Comparison of ENCODE assay signal across 8 cellular contexts in the genomic region with DNA sequence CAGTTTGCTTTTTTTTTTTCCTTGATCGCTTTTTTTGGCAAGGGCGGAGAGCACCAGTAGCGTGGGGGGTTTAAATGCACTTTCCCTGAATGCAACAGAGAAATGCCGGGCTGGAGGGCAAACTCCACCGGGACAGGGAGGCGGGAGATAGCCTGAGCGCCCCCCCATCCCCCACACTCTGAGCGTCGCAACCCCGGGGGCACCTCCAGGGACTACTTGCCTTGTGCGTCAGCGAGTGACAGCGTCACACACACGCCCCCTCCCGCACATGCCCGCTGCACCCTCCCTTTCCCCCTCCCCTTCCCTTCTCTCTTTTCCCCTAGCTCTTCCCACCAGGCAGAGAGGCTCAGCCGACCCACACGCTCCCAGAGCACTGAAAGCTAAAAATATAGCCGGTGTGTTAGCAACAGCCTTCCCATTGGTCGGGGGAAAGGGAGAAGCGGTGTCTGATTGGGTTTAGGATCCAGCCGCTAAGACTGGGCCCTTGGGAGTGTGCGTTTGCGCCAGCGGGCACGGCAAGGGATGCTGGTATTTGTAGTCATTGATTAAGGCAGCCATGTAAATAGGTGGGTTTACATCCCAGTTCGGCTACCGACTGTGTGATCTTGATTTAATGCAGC. TPM values are rescaled to one million over a fixed set of nuclear protein-coding genes. Genes with fewer than 3 reads are reported as not detected.
A peak's percentile ranks its signal among the peaks of the same experiment; 100 is the strongest.
DNase-seq lines count a peak whose midpoint lies in the region; ATAC-seq, FAIRE-seq and TF ChIP-seq lines count a peak whose summit lies in the region.

No MANE protein-coding gene starts in this region.

- H3K9me3 ChIP-seq in adipocyte (ENCODE audit: control insufficient read depth, low read length), result no peaks in the 10 kb centered on the region
- H3K9me3 ChIP-seq in cardiac muscle cell (ENCODE audit: low read depth), result no peaks in the 10 kb centered on the region
- no peaks in the 10 kb centered on the region for H3K9me3 ChIP-seq in pancreas
- H3K9me3 ChIP-seq in tibial artery, result no peaks in the 10 kb centered on the region

- TF ChIP-seq CTCF in cardiac muscle cell (IDR thresholded peaks at IDR 0.05; ENCODE audit: low read depth, low read length) (no peak), pancreas (IDR thresholded peaks at IDR 0.05) (no peak), tibial artery (IDR thresholded peaks at IDR 0.05) (peak in 1 of 2 experiments; percentile 10)

- no peaks in the 10 kb centered on the region for H3K27me3 ChIP-seq in adipocyte (replicated peaks; ENCODE audit: control insufficient read depth, insufficient read depth, low read length)
- no peaks in the 10 kb centered on the region for H3K27me3 ChIP-seq in cardiac muscle cell
- H3K27me3 ChIP-seq in pancreas, result no peaks in the 10 kb centered on the region
- no peaks in the 10 kb centered on the region for H3K27me3 ChIP-seq in tibial artery

- H3K36me3 ChIP-seq in adipocyte (ENCODE audit: control insufficient read depth, insufficient read depth, low read length, severe bottlenecking), result peaks cover 3% of the 10 kb centered on the region
- H3K36me3 ChIP-seq in cardiac muscle cell, result no peaks in the 10 kb centered on the region
- H3K36me3 ChIP-seq in pancreas, result no peaks in the 10 kb centered on the region
- peaks cover 1 to 3% (median 2%) of the 10 kb centered on the region in 3 donors for H3K36me3 ChIP-seq in tibial artery

- intact Hi-C loops in pancreas (cut with DNase I) (loop anchor here in 1 of 3 donors (5.0 kb wide), 1 partner anchor 41 kb away; no protein-coding TSS in a partner anchor), tibial artery (cut with DNase I; ENCODE audit: low total_unique reads) (loop anchor here (5.0 kb wide), 1 partner anchor 34 kb away; no protein-coding TSS in a partner anchor)

- WGBS in pancreas, 2 donors, result 0% methylated on average over 28 of the region's 28 CpGs

- H3K4me1 ChIP-seq in adipocyte (ENCODE audit: control insufficient read depth, insufficient read depth, low read length) (peaks cover 18% of the 10 kb centered on the region), cardiac muscle cell (ENCODE audit: low read depth) (peaks cover 8% of the 10 kb centered on the region), pancreas (peaks cover under 1 to 5% (median 5%) of the 10 kb centered on the region in 3 donors), tibial artery (peaks cover 0 to 14% (median 6%) of the 10 kb centered on the region in 4 donors)

- peak; percentile 98 for FAIRE-seq in pancreas (lab: Jason Lieb, UNC)

- peak overlapping the region; percentile 100 for H3K9ac ChIP-seq in adipocyte (ENCODE audit: low read length)

- peak; percentile 93 for DNase-seq in NCI-H1417 treated with DMSO at 0.1 percent for 48 hours (lab: John Stamatoyannopoulos, UW)
- DNase-seq in SW 1271 (lab: John Stamatoyannopoulos, UW), result peak; percentile 95 to 98
- DNase-seq in adipocyte (ENCODE audit: low read depth), result peak; percentile 99
- DNase-seq in cardiac muscle cell (ENCODE audit: low read depth in 1 of 2, low spot score in 1 of 2), result peak; percentile 98 to 100
- DNase-seq in pancreas, result peak; percentile 89 to 97 (median 96)
- peak; percentile 97 to 99 for DNase-seq in tibial artery

- H3K27ac ChIP-seq in cardiac muscle cell, result peak overlapping the region; percentile 97
- H3K27ac ChIP-seq in pancreas, result peak overlapping the region; percentile 96 to 100 (median 99)
- peak overlapping the region; percentile 95 to 98 for H3K27ac ChIP-seq in tibial artery

- H3K4me3 ChIP-seq in GM08714 (ENCODE audit: low read length), result peak overlapping the region; percentile 85
- peak overlapping the region; percentile 99 for H3K4me3 ChIP-seq in adipocyte (ENCODE audit: low read length)
- H3K4me3 ChIP-seq in cardiac muscle cell, result peak overlapping the region; percentile 99
- H3K4me3 ChIP-seq in pancreas, result peak overlapping the region; percentile 65 to 98 (median 91)
- peak overlapping the region; percentile 88 to 95 for H3K4me3 ChIP-seq in tibial artery

- ATAC-seq in HG02759 (IDR thresholded peaks at IDR 0.05; ENCODE audit: unreplicated experiment) (peak; percentile 55), pancreas (peak; percentile 63 to 76 (median 70))

RNA-seq across cellular contexts. Expression of a gene that starts 1.7 kb away (rescaled TPM):
- total RNA-seq in cardiac muscle cell (32.0 and 42.4 TPM in 2 replicates), pancreas (10 to 100 TPM; 11.0 to 30.5 (median 19.9) TPM)
- polyA plus RNA-seq in cardiac muscle cell (35.5 and 52.9 TPM in 2 replicates), pancreas (10 to 100 TPM; 12.6 to 15.9 TPM)

RNA-seq across cellular contexts. Expression of a gene that starts 20.2 kb away (rescaled TPM):
- total RNA-seq in cardiac muscle cell, result 32.2 and 42.2 TPM in 2 replicates
- polyA plus RNA-seq in cardiac muscle cell, result 25.9 and 26.9 TPM in 2 replicates
- total RNA-seq in pancreas, result 10 to 100 TPM in 5 of 6 donors, 1 to 10 TPM in 1; 8.8 to 18.6 (median 16.2) TPM
- polyA plus RNA-seq in pancreas, result 10 to 100 TPM; 22.1 to 29.7 TPM

RNA-seq across cellular contexts. Expression of a gene that starts 20.6 kb away (rescaled TPM):
- total RNA-seq in cardiac muscle cell, result 183 and 223 TPM in 2 replicates
- 247 and 328 TPM in 2 replicates for polyA plus RNA-seq in cardiac muscle cell
- total RNA-seq in pancreas, result 10 to 100 TPM; 34.2 to 53.1 (median 40.8) TPM
- 10 to 100 TPM; 19.2 to 33.2 TPM for polyA plus RNA-seq in pancreas

Comparison
In these comparisons a context has a peak if more than half of its experiments do, and no peak if none do; other contexts are left out.
1. Peak in every context shown above with its lines: DNase-seq, ATAC-seq, H3K4me3 ChIP-seq and H3K27ac ChIP-seq.